Comparison of ENCODE assay signal across 7 cellular contexts in the genomic region with DNA sequence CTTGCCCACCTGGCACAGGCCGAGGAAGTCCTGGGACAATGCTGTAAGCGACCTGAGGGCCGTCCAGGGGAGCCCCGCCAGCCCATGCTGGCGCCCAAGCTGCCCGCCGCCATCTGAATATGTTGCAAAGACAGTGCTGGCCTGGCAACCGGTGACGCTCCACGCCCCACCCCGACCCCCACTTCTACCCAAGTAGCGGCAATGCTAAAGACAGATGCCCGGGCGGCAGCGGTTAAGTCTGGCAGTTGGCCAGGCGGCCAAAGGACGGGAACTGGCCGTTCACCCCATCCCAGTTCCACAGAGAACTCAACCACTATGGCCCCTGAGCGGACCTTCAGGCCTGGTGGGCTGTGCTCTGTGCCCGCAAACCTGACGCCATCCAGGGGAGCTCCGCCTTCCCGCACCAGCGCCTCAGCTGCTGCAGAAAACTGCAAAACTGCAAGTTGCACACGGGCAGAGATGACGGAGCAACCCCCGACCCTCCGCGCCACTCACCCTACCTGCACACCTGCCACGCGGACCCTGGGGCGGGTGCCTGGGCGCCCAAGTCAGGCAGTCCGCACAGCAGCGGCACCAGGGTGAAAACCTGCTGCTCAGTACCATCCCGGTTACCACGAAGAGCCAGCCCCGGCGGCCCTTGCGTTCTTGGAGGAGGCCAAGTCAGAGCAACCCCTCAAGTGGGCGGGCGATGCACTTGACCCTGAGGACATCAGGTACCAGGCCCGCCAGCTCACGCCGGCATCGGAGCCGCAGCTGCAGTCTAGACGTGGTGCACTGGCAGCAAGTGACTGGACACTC.
DNase-seq lines count a peak whose midpoint lies in the region; ATAC-seq and TF ChIP-seq lines count a peak whose summit lies in the region.
"Not testable (repeated sequence)": the region's sequence is repeated elsewhere in the genome, so short reads cannot be mapped to it uniquely, and the experiment has no call there.

No MANE protein-coding gene starts in this region.

- H3K27ac ChIP-seq in H9 (ENCODE audit: insufficient read length, low read depth, low read length); SK-N-SH (ENCODE audit: low read depth in 2 of 2, low read length in 1 of 2); colonic mucosa; left ventricle myocardium inferior (replicated peaks); upper lobe of right lung: not testable (repeated sequence)

- not testable (repeated sequence) for H3K4me3 Mint-ChIP-seq in H9

- not testable (repeated sequence) for H2AFZ ChIP-seq in H9 (ENCODE audit: low read length); SK-N-SH (ENCODE audit: low read depth)

- H3K9ac ChIP-seq in H9 (ENCODE audit: extremely low read depth, insufficient read length, low read length); SK-N-SH; colonic mucosa (ENCODE audit: low read depth in 2 of 2, low read length in 2 of 2): not testable (repeated sequence)

- not testable (repeated sequence) for ATAC-seq in left lobe of liver, upper lobe of right lung

- not testable (repeated sequence) for H2BK20ac ChIP-seq in H9 (ENCODE audit: low read depth, low read length, poor library complexity, severe bottlenecking)

- H3K36me3 Mint-ChIP-seq in H9 (ENCODE audit: insufficient read depth in 1 of 3, low read depth in 3 of 3) = not testable (repeated sequence)

- H2BK120ac ChIP-seq in H9 (ENCODE audit: low read depth, low read length, poor library complexity, severe bottlenecking) = not testable (repeated sequence)

- TF ChIP-seq CTCF in H9 (conservative IDR thresholded peaks at IDR 0.05); SK-N-SH (IDR thresholded peaks at IDR 0.05); colonic mucosa (IDR thresholded peaks at IDR 0.05); left ventricle myocardium inferior (IDR thresholded peaks at IDR 0.05; ENCODE audit: borderline replicate concordance); upper lobe of right lung (IDR thresholded peaks at IDR 0.05): not testable (repeated sequence)

- not testable (repeated sequence) for H4K8ac ChIP-seq in H9 (replicated peaks; ENCODE audit: insufficient read length, low read depth, low read length)

- no CpG with 5 or more reads among the region's 48 CpGs for whole genome bisulfite sequencing in H9 (ENCODE audit: extremely low coverage, insufficient read length, low lambda C conversion rate)
- 34% methylated on average over 11 of the region's 48 CpGs for WGBS in SK-N-SH (ENCODE audit: low lambda C conversion rate)

- H4K91ac ChIP-seq in H9 (ENCODE audit: insufficient read length, low read depth, low read length) = not testable (repeated sequence)

- H3K9me3 Mint-ChIP-seq in H9 = peaks cover 9 to 24% of the 10 kb centered on the region in 2 experiments; a peak in 4 of 5 replicates

- not testable (repeated sequence) for H3K4ac ChIP-seq in H9 (ENCODE audit: low read depth, low read length)

- not testable (repeated sequence) for H2AK5ac ChIP-seq in H9 (ENCODE audit: insufficient read length, low read length)

- not testable (repeated sequence) for H3K23me2 ChIP-seq in H9 (ENCODE audit: insufficient read length, low read depth, low read length, poor library complexity, severe bottlenecking)

- H2BK12ac ChIP-seq in H9 (ENCODE audit: insufficient read length, low read depth, low read length) = not testable (repeated sequence)

- H3K4me2 ChIP-seq in H9 (ENCODE audit: insufficient read depth, insufficient read length, low read length); SK-N-SH: not testable (repeated sequence)

- H3K79me2 ChIP-seq in H9 (ENCODE audit: insufficient read depth, low read length); SK-N-SH (ENCODE audit: insufficient read depth): not testable (repeated sequence)

- not testable (repeated sequence) for H3K23ac ChIP-seq in H9 (ENCODE audit: insufficient read length, low read depth, low read length)

- intact Hi-C loops in colonic mucosa (cut with DNase I); left ventricle myocardium inferior (cut with micrococcal nuclease); upper lobe of right lung (cut with DNase I): not testable (repeated sequence)

- not testable (repeated sequence) for H3K4me1 ChIP-seq in H9 (ENCODE audit: insufficient read depth, low read length); SK-N-SH (ENCODE audit: control insufficient read depth in 1 of 2, insufficient read depth in 2 of 2, low read depth in 1 of 2, low read length in 1 of 2); colonic mucosa; left ventricle myocardium inferior; upper lobe of right lung

- not testable (repeated sequence) for H3K9me3 ChIP-seq in H9 (ENCODE audit: control insufficient read depth, low read depth, low read length); SK-N-SH; colonic mucosa; left ventricle myocardium inferior (replicated peaks); upper lobe of right lung

- H3K18ac ChIP-seq in H9 (ENCODE audit: insufficient read length, low read depth, low read length) = not testable (repeated sequence)

- H3K36me3 ChIP-seq in SK-N-SH (replicated peaks in 1 of 2; ENCODE audit: control insufficient read depth in 1 of 2, insufficient read depth in 2 of 2, low read length in 1 of 2); colonic mucosa; left ventricle myocardium inferior; upper lobe of right lung: not testable (repeated sequence)

- peak; percentile 20 for DNase-seq in H9
- DNase-seq in SK-N-SH, colonic mucosa, left ventricle myocardium inferior: not testable (repeated sequence)
- peak; percentile 53 for DNase-seq in left lobe of liver (ENCODE audit: low spot score)
- peak; percentile 15 for DNase-seq in retina
- DNase-seq in upper lobe of right lung = peak; percentile 54

- H3K9me2 ChIP-seq in SK-N-SH = not testable (repeated sequence)

- not testable (repeated sequence) for H3K56ac ChIP-seq in H9 (ENCODE audit: insufficient read length, low read depth, low read length)

- H2BK15ac ChIP-seq in H9 (ENCODE audit: low read depth, low read length) = not testable (repeated sequence)

- not testable (repeated sequence) for H2BK5ac ChIP-seq in H9 (ENCODE audit: insufficient read length, low read length)

- H3K79me1 ChIP-seq in H9 (ENCODE audit: insufficient read depth, low read depth, low read length, poor library complexity, severe bottlenecking) = not testable (repeated sequence)

- not testable (repeated sequence) for H3F3A ChIP-seq in SK-N-SH (replicated peaks; ENCODE audit: insufficient read depth)

- CTCF ChIA-PET in SK-N-SH (lab: Yijun Ruan, JAX) = not testable (repeated sequence)

- H3K4me3 ChIP-seq in SK-N-SH (ENCODE audit: low read depth in 2 of 2, low read length in 1 of 2) (peak overlapping the region; percentile 50 to 60; a peak in 2 of 4 replicates), colonic mucosa (peak overlapping the region; percentile 38), left ventricle myocardium inferior (peak overlapping the region; percentile 60)
- not testable (repeated sequence) for H3K4me3 ChIP-seq in upper lobe of right lung

- H3K4me1 Mint-ChIP-seq in H9 = not testable (repeated sequence)

- not testable (repeated sequence) for H4K20me1 ChIP-seq in H9 (ENCODE audit: control insufficient read depth, insufficient read depth, insufficient read length); SK-N-SH (ENCODE audit: insufficient read depth)

- not testable (repeated sequence) for H3K27me3 ChIP-seq in H9 (ENCODE audit: insufficient read depth, low read length); SK-N-SH (ENCODE audit: insufficient read depth); colonic mucosa; upper lobe of right lung
- peaks cover 16% of the 10 kb centered on the region for H3K27me3 ChIP-seq in left ventricle myocardium inferior (ENCODE audit: low read depth)

- POLR2A ChIA-PET in SK-N-SH (lab: Yijun Ruan, JAX) = not testable (repeated sequence)

- H3K27me3 Mint-ChIP-seq in H9 (ENCODE audit: low read depth) = peaks cover 40% of the 10 kb centered on the region

- TF ChIP-seq EP300 in SK-N-SH (IDR thresholded peaks at IDR 0.05; ENCODE audit: borderline replicate concordance in 1 of 2, low read depth in 1 of 2, low read length in 1 of 2) = not testable (repeated sequence)

- H4K5ac ChIP-seq in H9 (ENCODE audit: insufficient read length, low read depth, low read length) = not testable (repeated sequence)

- not testable (repeated sequence) for TF ChIP-seq RAD21 in SK-N-SH (IDR thresholded peaks at IDR 0.05; ENCODE audit: low read length)

- not testable (repeated sequence) for H3K27ac Mint-ChIP-seq in H9

- H3K14ac ChIP-seq in H9 (ENCODE audit: insufficient read depth, low read length) = not testable (repeated sequence)

- not testable (repeated sequence) for H3T11ph ChIP-seq in H9 (ENCODE audit: low read length)
